ENCODE assay signal across 14 cellular contexts in the genomic region with DNA sequence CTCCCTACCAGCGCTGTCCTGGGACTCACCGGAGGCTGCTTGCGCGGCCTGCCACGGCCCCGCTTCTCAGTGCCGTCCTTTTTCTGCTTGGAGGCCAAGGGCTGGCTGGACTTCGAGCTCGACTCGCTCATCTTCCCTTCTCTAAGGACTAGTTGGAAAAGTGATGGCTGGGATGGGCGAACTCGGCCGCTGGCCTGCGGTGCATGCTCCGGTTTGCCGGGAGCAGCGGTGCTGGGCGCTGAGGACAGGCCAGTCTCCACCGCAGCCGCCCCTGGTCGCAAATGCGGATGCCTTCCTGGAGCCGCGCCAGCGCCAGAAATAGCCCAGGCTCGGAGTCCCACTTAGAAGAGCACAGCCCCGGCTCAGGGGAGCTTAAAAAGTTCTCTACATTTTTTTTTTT.
"Had no signal": no experiment of that assay in that cellular context is flagged by ENCODE, and none has a peak within 500 bp of the region (broad histone marks: within the 10 kb centered on the region; RNA-seq: fewer than 3 reads in every experiment).

No MANE protein-coding gene starts in this region.

- ATAC-seq: lower lobe of right lung, T-helper 17 cell had no signal

- H3K9me3 ChIP-seq: lower lobe of right lung, tibial artery had no signal

- H3K9me3 Mint-ChIP-seq: activated B cell treated with CpG ODN at 0.5 μM for 24 hours; activated CD4-positive, alpha-beta T cell treated with anti-CD3 and anti-CD28 coated beads, Interleukin-2, amount 10 ng/mL, durations not matched to agents 24 days and 14 days; activated naive CD8-positive, alpha-beta T cell treated with anti-CD3 and anti-CD28 coated beads, Interleukin-2, amount 10 ng/mL, durations not matched to agents 7 days and 5 days; activated T-helper 1 cell treated with anti-CD3 and anti-CD28 coated beads, Interleukin-12 subunit alpha, Interleukin-12 subunit beta, Interleukin-2, Interleukin-4 antibody, amounts not matched to agents 30 ng/mL and 10 ng/mL and 1 ng/mL, durations not matched to agents 14 hours and 24 hours and 36 hours; mesothelial cell of epicardium; nephron progenitor cell had no signal

- H3K27ac ChIP-seq: lower lobe of right lung had no signal

- FAIRE-seq: urothelium cell line had no signal

- H3K36me3 ChIP-seq: lower lobe of right lung, tibial artery had no signal

- H3K4me3 Mint-ChIP-seq: activated B cell treated with CpG ODN at 0.5 μM for 24 hours; activated CD4-positive, alpha-beta T cell treated with anti-CD3 and anti-CD28 coated beads, Interleukin-2, amount 10 ng/mL, durations not matched to agents 24 days and 14 days; activated naive CD8-positive, alpha-beta T cell treated with anti-CD3 and anti-CD28 coated beads, Interleukin-2, amount 10 ng/mL, durations not matched to agents 7 days and 5 days; activated T-helper 1 cell treated with anti-CD3 and anti-CD28 coated beads, Interleukin-12 subunit alpha, Interleukin-12 subunit beta, Interleukin-2, Interleukin-4 antibody, amounts not matched to agents 30 ng/mL and 10 ng/mL and 1 ng/mL, durations not matched to agents 14 hours and 24 hours and 36 hours; mesothelial cell of epicardium; nephron progenitor cell; T-helper 17 cell had no signal

- H3K27me3 Mint-ChIP-seq: activated B cell treated with CpG ODN at 0.5 μM for 24 hours had no signal

- H3K27ac Mint-ChIP-seq: activated CD4-positive, alpha-beta T cell treated with anti-CD3 and anti-CD28 coated beads, Interleukin-2, amount 10 ng/mL, durations not matched to agents 24 days and 14 days; activated naive CD8-positive, alpha-beta T cell treated with anti-CD3 and anti-CD28 coated beads, Interleukin-2, amount 10 ng/mL, durations not matched to agents 7 days and 5 days; activated T-helper 1 cell treated with anti-CD3 and anti-CD28 coated beads, Interleukin-12 subunit alpha, Interleukin-12 subunit beta, Interleukin-2, Interleukin-4 antibody, amounts not matched to agents 30 ng/mL and 10 ng/mL and 1 ng/mL, durations not matched to agents 14 hours and 24 hours and 36 hours; mesothelial cell of epicardium; nephron progenitor cell had no signal

- H3K27me3 ChIP-seq: dorsolateral prefrontal cortex, tibial artery had no signal

- H3K4me3 ChIP-seq: lower lobe of right lung, tibial artery had no signal

- DNase-seq: activated B cell treated with CpG ODN at 0.5 μM for 24 hours; activated CD4-positive, alpha-beta T cell treated with anti-CD3 and anti-CD28 coated beads, Interleukin-2, amount 10 ng/mL, durations not matched to agents 24 days and 14 days; activated naive CD4-positive, alpha-beta T cell; activated naive CD8-positive, alpha-beta T cell treated with anti-CD3 and anti-CD28 coated beads, Interleukin-2, amount 10 ng/mL, durations not matched to agents 7 days and 5 days; dorsolateral prefrontal cortex; lower lobe of right lung; nephron progenitor cell; stimulated activated CD4-positive, alpha-beta T cell treated with anti-CD3 and anti-CD28 coated beads, Interleukin-12 subunit alpha, Interleukin-12 subunit beta, amount 100 ng/mL, for 4 hours; stimulated activated CD4-positive, alpha-beta T cell treated with anti-CD3 and anti-CD28 coated beads, Interleukin-2, amount 100 ng/mL, for 24 hours; T-helper 17 cell; tibial artery had no signal
